In genomic region chr4:102827674-102828496, GRCh38 we compare ENCODE assay signal across 1 cellular context.
TF ChIP-seq lines count a peak whose summit lies in the region.

No MANE protein-coding gene starts in this region.

TF ChIP-seq in HepG2, 621 proteins besides CTCF, POLR2A, EP300 and RAD21 (continued from another document and continues in another):
- TF ChIP-seq, protein P1, sequence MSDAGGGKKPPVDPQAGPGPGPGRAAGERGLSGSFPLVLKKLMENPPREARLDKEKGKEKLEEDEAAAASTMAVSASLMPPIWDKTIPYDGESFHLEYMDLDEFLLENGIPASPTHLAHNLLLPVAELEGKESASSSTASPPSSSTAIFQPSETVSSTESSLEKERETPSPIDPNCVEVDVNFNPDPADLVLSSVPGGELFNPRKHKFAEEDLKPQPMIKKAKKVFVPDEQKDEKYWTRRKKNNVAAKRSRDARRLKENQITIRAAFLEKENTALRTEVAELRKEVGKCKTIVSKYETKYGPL (CRISPR knock-in tag; IDR thresholded peaks at IDR 0.05) = 0 out of 2 replicates have a peak, but pooled peaks have one; percentile 43
- TF ChIP-seq CEBPZ (IDR thresholded peaks at IDR 0.05; ENCODE audit: low read length) (no peak), THAP11 (CRISPR knock-in tag; IDR thresholded peaks at IDR 0.05) (peak; percentile 85), ZNF713 (CRISPR knock-in tag; IDR thresholded peaks at IDR 0.05) (peak; percentile 24; the same call in 1 of the 2 replicates), ZNF20 (CRISPR knock-in tag; IDR thresholded peaks at IDR 0.05) (peak; percentile 77; the same call in 1 of the 2 replicates), ZNF335 (CRISPR knock-in tag; IDR thresholded peaks at IDR 0.05) (0 out of 2 replicates have a peak, but pooled peaks have one; percentile 22), ATF7 (IDR thresholded peaks at IDR 0.05) (no peak), ATF7 (CRISPR knock-in tag; IDR thresholded peaks at IDR 0.05) (no peak), ZNF275 (CRISPR knock-in tag; IDR thresholded peaks at IDR 0.05; ENCODE audit: borderline replicate concordance) (peak; percentile 86; the same call in 1 of the 2 replicates), KAT8 (CRISPR knock-in tag; IDR thresholded peaks at IDR 0.05) (peak; percentile 82), ZNF850 (CRISPR knock-in tag; conservative IDR thresholded peaks at IDR 0.05) (no peak), HOXA3 (CRISPR knock-in tag; IDR thresholded peaks at IDR 0.05) (peak; percentile 11; the same call in 1 of the 2 replicates), ASH2L (IDR thresholded peaks at IDR 0.05; ENCODE audit: insufficient read length, low read depth, low read length) (peak; percentile 92), ZNF607 (CRISPR knock-in tag; IDR thresholded peaks at IDR 0.05; ENCODE audit: borderline replicate concordance) (peak; percentile 51; the same call in 1 of the 2 replicates), SRSF1 (optimal IDR thresholded peaks at IDR 0.05; ENCODE audit: low read depth, low read length) (peak; percentile 69), ZNF709 (CRISPR knock-in tag; IDR thresholded peaks at IDR 0.05) (peak; percentile 71; the same call in 1 of the 2 replicates), ZNF225 (CRISPR knock-in tag; IDR thresholded peaks at IDR 0.05) (no peak; the same call in 1 of the 2 replicates), NFKBIZ (CRISPR knock-in tag; IDR thresholded peaks at IDR 0.05) (peak; percentile 59; the same call in 1 of the 2 replicates), FOXJ3 (CRISPR knock-in tag; IDR thresholded peaks at IDR 0.05; ENCODE audit: borderline replicate concordance) (no peak), ZNF775 (CRISPR knock-in tag; IDR thresholded peaks at IDR 0.05; ENCODE audit: borderline replicate concordance) (no peak), FOXA3 (CRISPR knock-in tag; IDR thresholded peaks at IDR 0.05) (peak; percentile 45; the same call in 1 of the 2 replicates), KMT2A (CRISPR knock-in tag; IDR thresholded peaks at IDR 0.05) (peak; percentile 40; the same call in 1 of the 2 replicates), TEAD2 (CRISPR knock-in tag; IDR thresholded peaks at IDR 0.05) (no peak), ZNF720 (CRISPR knock-in tag; IDR thresholded peaks at IDR 0.05) (no peak), RARA (CRISPR knock-in tag; IDR thresholded peaks at IDR 0.05) (peak; percentile 40), RFX3 (CRISPR knock-in tag; IDR thresholded peaks at IDR 0.05) (peak; percentile 23; the same call in 1 of the 2 replicates), KDM5A (IDR thresholded peaks at IDR 0.05; ENCODE audit: borderline replicate concordance, low read length) (peak; percentile 77; the same call in 1 of the 2 replicates), HNRNPUL1 (IDR thresholded peaks at IDR 0.05; ENCODE audit: low read depth, low read length) (no peak), ZNF350 (CRISPR knock-in tag; IDR thresholded peaks at IDR 0.05; ENCODE audit: borderline replicate concordance, low read depth) (no peak; the same call in 1 of the 2 replicates)
- TF ChIP-seq, protein P2, sequence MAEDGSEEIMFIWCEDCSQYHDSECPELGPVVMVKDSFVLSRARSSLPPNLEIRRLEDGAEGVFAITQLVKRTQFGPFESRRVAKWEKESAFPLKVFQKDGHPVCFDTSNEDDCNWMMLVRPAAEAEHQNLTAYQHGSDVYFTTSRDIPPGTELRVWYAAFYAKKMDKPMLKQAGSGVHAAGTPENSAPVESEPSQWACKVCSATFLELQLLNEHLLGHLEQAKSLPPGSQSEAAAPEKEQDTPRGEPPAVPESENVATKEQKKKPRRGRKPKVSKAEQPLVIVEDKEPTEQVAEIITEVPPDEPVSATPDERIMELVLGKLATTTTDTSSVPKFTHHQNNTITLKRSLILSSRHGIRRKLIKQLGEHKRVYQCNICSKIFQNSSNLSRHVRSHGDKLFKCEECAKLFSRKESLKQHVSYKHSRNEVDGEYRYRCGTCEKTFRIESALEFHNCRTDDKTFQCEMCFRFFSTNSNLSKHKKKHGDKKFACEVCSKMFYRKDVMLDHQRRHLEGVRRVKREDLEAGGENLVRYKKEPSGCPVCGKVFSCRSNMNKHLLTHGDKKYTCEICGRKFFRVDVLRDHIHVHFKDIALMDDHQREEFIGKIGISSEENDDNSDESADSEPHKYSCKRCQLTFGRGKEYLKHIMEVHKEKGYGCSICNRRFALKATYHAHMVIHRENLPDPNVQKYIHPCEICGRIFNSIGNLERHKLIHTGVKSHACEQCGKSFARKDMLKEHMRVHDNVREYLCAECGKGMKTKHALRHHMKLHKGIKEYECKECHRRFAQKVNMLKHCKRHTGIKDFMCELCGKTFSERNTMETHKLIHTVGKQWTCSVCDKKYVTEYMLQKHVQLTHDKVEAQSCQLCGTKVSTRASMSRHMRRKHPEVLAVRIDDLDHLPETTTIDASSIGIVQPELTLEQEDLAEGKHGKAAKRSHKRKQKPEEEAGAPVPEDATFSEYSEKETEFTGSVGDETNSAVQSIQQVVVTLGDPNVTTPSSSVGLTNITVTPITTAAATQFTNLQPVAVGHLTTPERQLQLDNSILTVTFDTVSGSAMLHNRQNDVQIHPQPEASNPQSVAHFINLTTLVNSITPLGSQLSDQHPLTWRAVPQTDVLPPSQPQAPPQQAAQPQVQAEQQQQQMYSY (CRISPR knock-in tag; IDR thresholded peaks at IDR 0.05) = peak; percentile 73; the same call in 1 of the 2 replicates
- TF ChIP-seq, protein P3, sequence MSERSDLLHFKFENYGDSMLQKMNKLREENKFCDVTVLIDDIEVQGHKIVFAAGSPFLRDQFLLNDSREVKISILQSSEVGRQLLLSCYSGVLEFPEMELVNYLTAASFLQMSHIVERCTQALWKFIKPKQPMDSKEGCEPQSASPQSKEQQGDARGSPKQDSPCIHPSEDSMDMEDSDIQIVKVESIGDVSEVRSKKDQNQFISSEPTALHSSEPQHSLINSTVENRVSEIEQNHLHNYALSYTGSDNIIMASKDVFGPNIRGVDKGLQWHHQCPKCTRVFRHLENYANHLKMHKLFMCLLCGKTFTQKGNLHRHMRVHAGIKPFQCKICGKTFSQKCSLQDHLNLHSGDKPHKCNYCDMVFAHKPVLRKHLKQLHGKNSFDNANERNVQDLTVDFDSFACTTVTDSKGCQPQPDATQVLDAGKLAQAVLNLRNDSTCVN (CRISPR knock-in tag; IDR thresholded peaks at IDR 0.05; ENCODE audit: borderline replicate concordance) = peak; percentile 73; the same call in 1 of the 2 replicates
- TF ChIP-seq, protein P4, sequence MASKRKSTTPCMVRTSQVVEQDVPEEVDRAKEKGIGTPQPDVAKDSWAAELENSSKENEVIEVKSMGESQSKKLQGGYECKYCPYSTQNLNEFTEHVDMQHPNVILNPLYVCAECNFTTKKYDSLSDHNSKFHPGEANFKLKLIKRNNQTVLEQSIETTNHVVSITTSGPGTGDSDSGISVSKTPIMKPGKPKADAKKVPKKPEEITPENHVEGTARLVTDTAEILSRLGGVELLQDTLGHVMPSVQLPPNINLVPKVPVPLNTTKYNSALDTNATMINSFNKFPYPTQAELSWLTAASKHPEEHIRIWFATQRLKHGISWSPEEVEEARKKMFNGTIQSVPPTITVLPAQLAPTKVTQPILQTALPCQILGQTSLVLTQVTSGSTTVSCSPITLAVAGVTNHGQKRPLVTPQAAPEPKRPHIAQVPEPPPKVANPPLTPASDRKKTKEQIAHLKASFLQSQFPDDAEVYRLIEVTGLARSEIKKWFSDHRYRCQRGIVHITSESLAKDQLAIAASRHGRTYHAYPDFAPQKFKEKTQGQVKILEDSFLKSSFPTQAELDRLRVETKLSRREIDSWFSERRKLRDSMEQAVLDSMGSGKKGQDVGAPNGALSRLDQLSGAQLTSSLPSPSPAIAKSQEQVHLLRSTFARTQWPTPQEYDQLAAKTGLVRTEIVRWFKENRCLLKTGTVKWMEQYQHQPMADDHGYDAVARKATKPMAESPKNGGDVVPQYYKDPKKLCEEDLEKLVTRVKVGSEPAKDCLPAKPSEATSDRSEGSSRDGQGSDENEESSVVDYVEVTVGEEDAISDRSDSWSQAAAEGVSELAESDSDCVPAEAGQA (IDR thresholded peaks at IDR 0.05; ENCODE audit: low read depth) = peak; percentile 83
- TF ChIP-seq, protein P4 (CRISPR knock-in tag; IDR thresholded peaks at IDR 0.05; ENCODE audit: borderline replicate concordance) = no peak
- TF ChIP-seq, protein P5, sequence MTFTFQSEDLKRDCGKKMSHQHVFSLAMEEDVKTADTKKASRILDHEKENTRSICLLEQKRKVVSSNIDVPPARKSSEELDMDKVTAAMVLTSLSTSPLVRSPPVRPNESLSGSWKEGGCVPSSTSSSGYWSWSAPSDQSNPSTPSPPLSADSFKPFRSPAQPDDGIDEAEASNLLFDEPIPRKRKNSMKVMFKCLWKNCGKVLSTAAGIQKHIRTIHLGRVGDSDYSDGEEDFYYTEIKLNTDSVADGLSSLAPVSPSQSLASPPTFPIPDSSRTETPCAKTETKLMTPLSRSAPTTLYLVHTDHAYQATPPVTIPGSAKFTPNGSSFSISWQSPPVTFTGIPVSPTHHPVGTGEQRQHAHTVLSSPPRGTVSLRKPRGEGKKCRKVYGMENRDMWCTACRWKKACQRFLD (CRISPR knock-in tag; IDR thresholded peaks at IDR 0.05; ENCODE audit: borderline replicate concordance) = no peak
- TF ChIP-seq, protein P6, sequence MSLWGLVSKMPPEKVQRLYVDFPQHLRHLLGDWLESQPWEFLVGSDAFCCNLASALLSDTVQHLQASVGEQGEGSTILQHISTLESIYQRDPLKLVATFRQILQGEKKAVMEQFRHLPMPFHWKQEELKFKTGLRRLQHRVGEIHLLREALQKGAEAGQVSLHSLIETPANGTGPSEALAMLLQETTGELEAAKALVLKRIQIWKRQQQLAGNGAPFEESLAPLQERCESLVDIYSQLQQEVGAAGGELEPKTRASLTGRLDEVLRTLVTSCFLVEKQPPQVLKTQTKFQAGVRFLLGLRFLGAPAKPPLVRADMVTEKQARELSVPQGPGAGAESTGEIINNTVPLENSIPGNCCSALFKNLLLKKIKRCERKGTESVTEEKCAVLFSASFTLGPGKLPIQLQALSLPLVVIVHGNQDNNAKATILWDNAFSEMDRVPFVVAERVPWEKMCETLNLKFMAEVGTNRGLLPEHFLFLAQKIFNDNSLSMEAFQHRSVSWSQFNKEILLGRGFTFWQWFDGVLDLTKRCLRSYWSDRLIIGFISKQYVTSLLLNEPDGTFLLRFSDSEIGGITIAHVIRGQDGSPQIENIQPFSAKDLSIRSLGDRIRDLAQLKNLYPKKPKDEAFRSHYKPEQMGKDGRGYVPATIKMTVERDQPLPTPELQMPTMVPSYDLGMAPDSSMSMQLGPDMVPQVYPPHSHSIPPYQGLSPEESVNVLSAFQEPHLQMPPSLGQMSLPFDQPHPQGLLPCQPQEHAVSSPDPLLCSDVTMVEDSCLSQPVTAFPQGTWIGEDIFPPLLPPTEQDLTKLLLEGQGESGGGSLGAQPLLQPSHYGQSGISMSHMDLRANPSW (CRISPR knock-in tag; IDR thresholded peaks at IDR 0.05; ENCODE audit: borderline replicate concordance) = peak; percentile 77; the same call in 1 of the 2 replicates
- TF ChIP-seq, protein P7, sequence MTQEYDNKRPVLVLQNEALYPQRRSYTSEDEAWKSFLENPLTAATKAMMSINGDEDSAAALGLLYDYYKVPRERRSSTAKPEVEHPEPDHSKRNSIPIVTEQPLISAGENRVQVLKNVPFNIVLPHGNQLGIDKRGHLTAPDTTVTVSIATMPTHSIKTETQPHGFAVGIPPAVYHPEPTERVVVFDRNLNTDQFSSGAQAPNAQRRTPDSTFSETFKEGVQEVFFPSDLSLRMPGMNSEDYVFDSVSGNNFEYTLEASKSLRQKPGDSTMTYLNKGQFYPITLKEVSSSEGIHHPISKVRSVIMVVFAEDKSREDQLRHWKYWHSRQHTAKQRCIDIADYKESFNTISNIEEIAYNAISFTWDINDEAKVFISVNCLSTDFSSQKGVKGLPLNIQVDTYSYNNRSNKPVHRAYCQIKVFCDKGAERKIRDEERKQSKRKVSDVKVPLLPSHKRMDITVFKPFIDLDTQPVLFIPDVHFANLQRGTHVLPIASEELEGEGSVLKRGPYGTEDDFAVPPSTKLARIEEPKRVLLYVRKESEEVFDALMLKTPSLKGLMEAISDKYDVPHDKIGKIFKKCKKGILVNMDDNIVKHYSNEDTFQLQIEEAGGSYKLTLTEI (CRISPR knock-in tag; conservative IDR thresholded peaks at IDR 0.05) = no peak
